In genomic region chr14:86505808-86506207, GRCh38 we compare ENCODE assay signal across 24 cellular contexts.
"Had no signal": no experiment of that assay in that cellular context is flagged by ENCODE, and none has a peak within 500 bp of the region (broad histone marks: within the 10 kb centered on the region; RNA-seq: fewer than 3 reads in every experiment).

No MANE protein-coding gene starts in this region.

- DNase-seq: activated CD4-positive, alpha-beta memory T cell treated with anti-CD3 and anti-CD28 coated beads for 36 hours; activated CD4-positive, alpha-beta T cell treated with anti-CD3 and anti-CD28 coated beads, Interleukin-2, amount 10 ng/mL, durations not matched to agents 7 days and 5 days; activated CD4-positive, CD25-positive, alpha-beta regulatory T cell; activated CD8-positive, alpha-beta memory T cell treated with anti-CD3 and anti-CD28 coated beads for 24 hours; activated gamma-delta T cell; activated naive CD4-positive, alpha-beta T cell treated with anti-CD3 and anti-CD28 coated beads for 36 hours; activated naive CD8-positive, alpha-beta T cell treated with anti-CD3 and anti-CD28 coated beads for 36 hours; activated T-cell treated with anti-CD3 and anti-CD28 coated beads for 4 hours; activated T-cell treated with anti-CD3 and anti-CD28 coated beads, Interleukin-2, amount 50 U/mL, for 48 hours; brain microvascular endothelial cell; caudate nucleus; MM.1S; NCI-H1105; NCI-H1436; NCI-H1694 treated with DMSO at 0.1 percent for 48 hours; NCI-H2029 treated with DMSO at 0.1 percent for 48 hours; NCI-H510A treated with DMSO at 0.1 percent for 48 hours; NCI-H69; Right ventricle myocardium superior; SJCRH30; SK-N-SH; T-helper 1 cell had no signal

- H3K4me1 ChIP-seq: SJCRH30 had no signal

- H3K4me2 ChIP-seq: SK-N-SH had no signal

- H3K9ac ChIP-seq: SK-N-SH had no signal

- H3K27ac ChIP-seq: brain microvascular endothelial cell, SJCRH30, VCaP had no signal

- H3K4me3 ChIP-seq: SJCRH30 had no signal

- H3K9me3 ChIP-seq: SJCRH30, SK-N-SH had no signal

- H3K27me3 ChIP-seq: brain microvascular endothelial cell, SJCRH30 had no signal

- H3K36me3 ChIP-seq: brain microvascular endothelial cell, SJCRH30 had no signal

- ATAC-seq: activated T-helper 17 cell treated with anti-CD3 and anti-CD28 coated beads, Interleukin-2, amount 50 U/mL, for 72 hours had no signal
